ENCODE assay signal across 8 cellular contexts in the genomic region with DNA sequence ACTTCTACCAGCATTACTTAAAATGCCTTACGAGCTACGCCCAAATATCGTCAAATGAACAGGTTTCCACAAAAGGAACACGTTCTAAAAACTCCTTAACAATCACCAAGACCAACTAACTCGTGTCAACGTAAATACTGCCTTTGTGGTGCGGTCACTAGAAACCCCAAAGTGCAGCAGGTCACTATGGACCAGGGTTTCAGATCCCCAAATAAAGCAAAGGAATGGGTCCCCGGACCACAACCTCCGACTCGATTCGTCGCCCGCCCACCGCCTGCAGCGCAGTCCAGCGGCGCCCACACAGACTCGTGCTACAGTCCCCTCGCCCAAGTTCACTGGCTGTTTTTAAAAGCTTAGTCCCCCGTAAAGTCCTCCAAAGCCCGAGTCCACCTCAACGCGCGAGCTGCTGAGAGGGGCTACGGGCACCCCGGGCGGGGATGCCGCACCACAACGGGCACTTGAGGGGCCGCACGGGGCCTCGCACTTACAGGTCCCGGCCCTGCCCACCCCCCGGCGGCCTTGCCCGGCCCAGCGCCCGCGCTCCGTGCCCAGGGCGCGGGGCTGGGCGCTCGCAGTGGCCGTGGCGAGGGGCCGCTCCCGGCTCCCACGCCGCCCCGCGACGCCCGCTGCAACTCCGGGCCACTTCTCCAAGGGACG. TPM values are rescaled to one million over a fixed set of nuclear protein-coding genes. Genes with fewer than 3 reads are reported as not detected.
DNase-seq lines count a peak whose midpoint lies in the region; FAIRE-seq and TF ChIP-seq lines count a peak whose summit lies in the region.

No MANE protein-coding gene starts in this region.

- H3K27me3 ChIP-seq in brain microvascular endothelial cell (replicated peaks) (no peaks in the 10 kb centered on the region), stomach smooth muscle (ENCODE audit: control insufficient read depth in 1 of 2, insufficient read depth in 2 of 2, low read length in 2 of 2) (no peaks in the 10 kb centered on the region)

- no peaks in the 10 kb centered on the region for H3K9me3 Mint-ChIP-seq in HFFc6

- H3K4me3 Mint-ChIP-seq in HFFc6: peak overlapping the region; percentile 85

- intact Hi-C loops in kidney (cut with DNase I): no loop called here

- H3K4me1 ChIP-seq in kidney (ENCODE audit: control insufficient read depth in 1 of 2, insufficient read depth in 1 of 2, low read depth in 1 of 2, low read length in 2 of 2): peaks cover 6 to 20% of the 10 kb centered on the region in 2 donors
- peaks cover 25% of the 10 kb centered on the region for H3K4me1 ChIP-seq in stomach smooth muscle (ENCODE audit: control insufficient read depth, insufficient read depth, low read length)

- H3K4me3 ChIP-seq in brain microvascular endothelial cell (ENCODE audit: low read depth, low read length): peak overlapping the region; percentile 73
- peak overlapping the region; percentile 75 to 99 for H3K4me3 ChIP-seq in kidney (ENCODE audit: low read length in 2 of 2)
- H3K4me3 ChIP-seq in stomach smooth muscle (ENCODE audit: low read length in 2 of 2): peak overlapping the region; percentile 95 to 99

- peak overlapping the region; percentile 90 to 97 for H3K9ac ChIP-seq in kidney (ENCODE audit: low read length in 2 of 2)
- peak overlapping the region; percentile 85 to 88 for H3K9ac ChIP-seq in stomach smooth muscle (ENCODE audit: low read length in 2 of 2)

- no peaks in the 10 kb centered on the region for H3K36me3 ChIP-seq in brain microvascular endothelial cell (replicated peaks)
- no peaks in the 10 kb centered on the region for H3K36me3 ChIP-seq in kidney (ENCODE audit: control insufficient read depth in 1 of 2, insufficient read depth in 2 of 2, low read length in 2 of 2)
- no peaks in the 10 kb centered on the region for H3K36me3 ChIP-seq in stomach smooth muscle (ENCODE audit: control insufficient read depth in 2 of 2, insufficient read depth in 2 of 2, low read length in 2 of 2)

- peaks cover 28% of the 10 kb centered on the region for H3K27me3 Mint-ChIP-seq in HFFc6 (ENCODE audit: insufficient read depth)

- peak overlapping the region; percentile 78 for H3K27ac ChIP-seq in brain microvascular endothelial cell
- peak overlapping the region; percentile 94 for H3K27ac ChIP-seq in kidney (ENCODE audit: low read depth in 2 of 2, low read length in 2 of 2)
- peak overlapping the region; percentile 82 for H3K27ac ChIP-seq in stomach smooth muscle (ENCODE audit: low read length)

- peaks cover 26% of the 10 kb centered on the region for H3K4me1 Mint-ChIP-seq in HFFc6 (ENCODE audit: low read depth)

- DNase-seq in ACHN (peak; percentile 21), HFFc6 (no peak), brain microvascular endothelial cell (peak; percentile 11), kidney (peak; percentile 78), NCI-H1694 (lab: John Stamatoyannopoulos, UW) (no peak), GOT3 (lab: John Stamatoyannopoulos, UW) (no peak)
- DNase-seq in activated CD4-positive, CD25-positive, alpha-beta regulatory T cell treated with anti-CD3 and anti-CD28 coated beads, Interleukin-2, amount 50 U/mL, for 72 hours: no peak

- TF ChIP-seq CTCF in HFFc6 (IDR thresholded peaks at IDR 0.05) (no peak), brain microvascular endothelial cell (IDR thresholded peaks at IDR 0.05; ENCODE audit: low read depth, low read length, missing control alignments) (no peak), kidney (IDR thresholded peaks at IDR 0.05; ENCODE audit: borderline replicate concordance, extremely low read depth, insufficient read depth) (no peak)

- no peak for FAIRE-seq in kidney (lab: Jason Lieb, UNC)

- no peak overlapping the region; the same call in 1 of the 2 replicates for H3K27ac Mint-ChIP-seq in HFFc6

- in situ Hi-C loops in ACHN (cut with HindIII; ENCODE audit: low pct_ligation_motif_present, low pct_unique_long_range_greater_than_20kb, low sequenced_read_pairs) (no loop called here), brain microvascular endothelial cell (cut with HindIII; ENCODE audit: low pct_ligation_motif_present, low sequenced_read_pairs) (no loop called here)

- H3K9me3 ChIP-seq in kidney (ENCODE audit: control insufficient read depth in 1 of 2, low read length in 2 of 2) (no peaks in the 10 kb centered on the region), stomach smooth muscle (ENCODE audit: control insufficient read depth in 2 of 2, low read length in 2 of 2) (no peaks in the 10 kb centered on the region)

- no peaks in the 10 kb centered on the region for H3K36me3 Mint-ChIP-seq in HFFc6 (ENCODE audit: low read depth)

RNA-seq across cellular contexts. Expression of a gene that starts 1.1 kb away (rescaled TPM):
- total RNA-seq in HFFc6 (2021; fragmentation: NEBNext Ultra II Directional; extraction: Animal tissue kit (Norgen Biotek cat#: 25700)): 1 to 10 TPM in 4 of 6 experiments, under 1 TPM in 2; 0.69 to 6.2 (median 4.4) TPM
- total RNA-seq in kidney: 112 TPM
- polyA plus RNA-seq in kidney (ENCODE audit: insufficient read depth, low read depth, low replicate concordance): 15.6 TPM

Comparison
In these comparisons a context has a peak if more than half of its experiments do, and no peak if none do; other contexts are left out.
1. DNase-seq: peak in ACHN (single experiment), brain microvascular endothelial cell (single experiment) and kidney (single experiment); none in HFFc6 (single experiment), NCI-H1694 (single experiment), GOT3 (single experiment) and activated CD4-positive, CD25-positive, alpha-beta regulatory T cell treated with anti-CD3 and anti-CD28 coated beads, Interleukin-2, amount 50 U/mL, for 72 hours (single experiment).
2. RNA of a gene that starts 1.1 kb away (total RNA-seq): 112 TPM in kidney (single experiment); 0.69 to 6.2 TPM in HFFc6; every median in the first group is over 10 times any median in the second.
3. Peak in every context shown above with its lines, with median percentiles within 50 percentile points of each other: H3K27ac ChIP-seq and H3K4me3 ChIP-seq.